In genomic region chr13:52414963-52415362, GRCh38 we compare ENCODE assay signal across 17 cellular contexts. TPM values are rescaled to one million over a fixed set of nuclear protein-coding genes. Genes with fewer than 3 reads are reported as not detected.
DNase-seq lines count a peak whose midpoint lies in the region; ATAC-seq and TF ChIP-seq lines count a peak whose summit lies in the region.
"Had no signal": no experiment of that assay in that cellular context is flagged by ENCODE, and none has a peak within 500 bp of the region (broad histone marks: within the 10 kb centered on the region; RNA-seq: fewer than 3 reads in every experiment).

No MANE protein-coding gene starts in this region.

- 96% methylated on average over 1 of the region's 1 CpG; no CpG with 5 or more reads in 1 of the 2 experiments for WGBS in endodermal cell (ENCODE audit: insufficient coverage in 1 of 2, insufficient read length in 1 of 2), 2 experiments

- no peak overlapping the region for H3K4me3 Mint-ChIP-seq in activated naive CD4-positive, alpha-beta T cell treated with anti-CD3 and anti-CD28 coated beads for 36 hours
- no peak overlapping the region for H3K4me3 Mint-ChIP-seq in type B pancreatic cell
- H3K4me3 Mint-ChIP-seq in endodermal cell, result no peak overlapping the region
- H3K4me3 Mint-ChIP-seq: dendritic cell treated with granulocyte-macrophage colony-stimulating factor and Interleukin-4, amounts not matched to agents 40 ng/mL and 50 ng/mL, for 4 days had no signal

- peaks cover 37% of the 10 kb centered on the region for H3K36me3 Mint-ChIP-seq in activated naive CD4-positive, alpha-beta T cell treated with anti-CD3 and anti-CD28 coated beads for 36 hours (ENCODE audit: low read depth)
- H3K36me3 Mint-ChIP-seq in type B pancreatic cell (peaks cover 41% of the 10 kb centered on the region), endodermal cell (ENCODE audit: low read depth) (peaks cover 58% of the 10 kb centered on the region)

- no peaks in the 10 kb centered on the region for H3K4me1 ChIP-seq in endodermal cell (ENCODE audit: control insufficient read depth, insufficient read depth, low read length)
- H3K4me1 ChIP-seq: left lung, transverse colon had no signal

- peak overlapping the region; percentile 46 for H3K27ac Mint-ChIP-seq in activated naive CD4-positive, alpha-beta T cell treated with anti-CD3 and anti-CD28 coated beads for 36 hours
- peak overlapping the region; percentile 68 for H3K27ac Mint-ChIP-seq in type B pancreatic cell
- no peak overlapping the region for H3K27ac Mint-ChIP-seq in endodermal cell
- H3K27ac Mint-ChIP-seq: dendritic cell treated with granulocyte-macrophage colony-stimulating factor and Interleukin-4, amounts not matched to agents 40 ng/mL and 50 ng/mL, for 4 days had no signal

- CTCF ChIA-PET in activated naive CD4-positive, alpha-beta T cell treated with anti-CD3 and anti-CD28 coated beads for 36 hours (lab: Charles Lee), result no interaction called here

- H3K27ac ChIP-seq in brain microvascular endothelial cell (peak overlapping the region; percentile 86), endodermal cell (ENCODE audit: low read depth, low read length) (no peak overlapping the region)
- H3K27ac ChIP-seq: left lung, SJCRH30, transverse colon had no signal

- H3K9me3 Mint-ChIP-seq in activated naive CD4-positive, alpha-beta T cell treated with anti-CD3 and anti-CD28 coated beads for 36 hours, result no peaks in the 10 kb centered on the region
- H3K9me3 Mint-ChIP-seq in type B pancreatic cell (no peaks in the 10 kb centered on the region), endodermal cell (no peaks in the 10 kb centered on the region)
- H3K9me3 Mint-ChIP-seq: activated naive CD4-positive, alpha-beta T cell treated with anti-CD3 and anti-CD28 coated beads, Interleukin-2, amount 50 U/mL, for 72 hours; dendritic cell treated with granulocyte-macrophage colony-stimulating factor and Interleukin-4, amounts not matched to agents 40 ng/mL and 50 ng/mL, for 4 days had no signal

- no peaks in the 10 kb centered on the region for H3K27me3 Mint-ChIP-seq in activated naive CD4-positive, alpha-beta T cell treated with anti-CD3 and anti-CD28 coated beads for 36 hours (ENCODE audit: low read depth)
- H3K27me3 Mint-ChIP-seq in type B pancreatic cell (no peaks in the 10 kb centered on the region), endodermal cell (ENCODE audit: insufficient read depth) (no peaks in the 10 kb centered on the region)
- H3K27me3 Mint-ChIP-seq: dendritic cell treated with granulocyte-macrophage colony-stimulating factor and Interleukin-4, amounts not matched to agents 40 ng/mL and 50 ng/mL, for 4 days had no signal

- DNase-seq in activated naive CD4-positive, alpha-beta T cell treated with anti-CD3 and anti-CD28 coated beads for 36 hours, result no peak
- no peak for DNase-seq in activated naive CD4-positive, alpha-beta T cell treated with anti-CD3 and anti-CD28 coated beads, Interleukin-2, amount 50 U/mL, for 16 hours
- DNase-seq in brain microvascular endothelial cell (peak; percentile 58), foreskin fibroblast (peak; percentile 51 to 72), type B pancreatic cell (ENCODE audit: extremely low spot score, unreplicated experiment) (no peak), endodermal cell (no peak)
- DNase-seq: activated CD8-positive, alpha-beta memory T cell treated with anti-CD3 and anti-CD28 coated beads for 24 hours; head of caudate nucleus; Kasumi-1; SJCRH30; stimulated activated CD4-positive, alpha-beta T cell treated with anti-CD3 and anti-CD28 coated beads, Interleukin-12 subunit alpha, Interleukin-12 subunit beta, amount 100 ng/mL, for 4 hours; transverse colon had no signal

- TF ChIP-seq CTCF in brain microvascular endothelial cell (IDR thresholded peaks at IDR 0.05; ENCODE audit: low read depth, low read length, missing control alignments), result no peak
- TF ChIP-seq CTCF in foreskin fibroblast (IDR thresholded peaks at IDR 0.05; ENCODE audit: low read depth, low read length), result no peak
- TF ChIP-seq CTCF in type B pancreatic cell (conservative IDR thresholded peaks at IDR 0.05), result no peak
- no peak for TF ChIP-seq CTCF in endodermal cell (conservative IDR thresholded peaks at IDR 0.05)

- no peaks in the 10 kb centered on the region for H3K9me3 ChIP-seq in endodermal cell (ENCODE audit: control insufficient read depth, low read length)
- H3K9me3 ChIP-seq: left lung, SJCRH30, transverse colon had no signal

- H3K36me3 ChIP-seq in brain microvascular endothelial cell (replicated peaks) (peaks cover 3% of the 10 kb centered on the region), endodermal cell (ENCODE audit: control insufficient read depth, insufficient read depth, low read length) (peaks cover 67% of the 10 kb centered on the region)

- H3K9ac ChIP-seq in endodermal cell (ENCODE audit: extremely low read depth, low read length, poor library complexity, severe bottlenecking), result no peak overlapping the region

- ATAC-seq in GM18909 (IDR thresholded peaks at IDR 0.05; ENCODE audit: poor library complexity, unreplicated experiment), result no peak
- ATAC-seq in GM18498 (IDR thresholded peaks at IDR 0.05; ENCODE audit: unreplicated experiment), result no peak
- ATAC-seq: activated naive CD4-positive, alpha-beta T cell treated with anti-CD3 and anti-CD28 coated beads, Interleukin-2, amount 50 U/mL, for 72 hours; left lung had no signal

- H3K27me3 ChIP-seq in brain microvascular endothelial cell (replicated peaks) (no peaks in the 10 kb centered on the region), endodermal cell (ENCODE audit: control insufficient read depth, insufficient read depth, low read length, poor library complexity, severe bottlenecking) (no peaks in the 10 kb centered on the region)
- H3K27me3 ChIP-seq: left lung, SJCRH30, transverse colon had no signal

- no peak overlapping the region for H3K4me3 ChIP-seq in brain microvascular endothelial cell (ENCODE audit: low read depth, low read length)
- H3K4me3 ChIP-seq in foreskin fibroblast (ENCODE audit: low read depth in 1 of 2, low read length in 2 of 2), result no peak overlapping the region
- H3K4me3 ChIP-seq in endodermal cell (ENCODE audit: low read length), result no peak overlapping the region
- H3K4me3 ChIP-seq: left lung, SJCRH30, transverse colon had no signal

- intact Hi-C loops in activated naive CD4-positive, alpha-beta T cell treated with anti-CD3 and anti-CD28 coated beads for 36 hours (cut with micrococcal nuclease), result no loop called here

- H3K4me1 Mint-ChIP-seq in activated naive CD4-positive, alpha-beta T cell treated with anti-CD3 and anti-CD28 coated beads for 36 hours (ENCODE audit: low read depth), result no peaks in the 10 kb centered on the region
- H3K4me1 Mint-ChIP-seq in type B pancreatic cell (ENCODE audit: unreplicated experiment) (peaks cover 7% of the 10 kb centered on the region), endodermal cell (no peaks in the 10 kb centered on the region)

- in situ Hi-C loops in brain microvascular endothelial cell (cut with HindIII; ENCODE audit: low pct_ligation_motif_present, low sequenced_read_pairs), result no loop called here

RNA-seq across cellular contexts. Expression of gene THSD1, which starts 9.0 kb away (rescaled TPM):
- under 1 TPM in 1 of 2 experiments, not detected in 1; 0.07 TPM for total RNA-seq in activated naive CD4-positive, alpha-beta T cell treated with anti-CD3 and anti-CD28 coated beads for 36 hours
- total RNA-seq in type B pancreatic cell (ENCODE audit: low replicate concordance), result 0.63 and 0.64 TPM in 2 replicates
- total RNA-seq in endodermal cell, result under 1 TPM; 0.48 to 0.73 TPM
- polyA plus RNA-seq in endodermal cell (2013, experiment 1 of 2), result 0.25 TPM
- polyA plus RNA-seq in endodermal cell (2013, experiment 2 of 2), result 0.25 TPM

RNA-seq across cellular contexts. Expression of gene VPS36, which starts 35.5 kb away (rescaled TPM):
- total RNA-seq in activated naive CD4-positive, alpha-beta T cell treated with anti-CD3 and anti-CD28 coated beads for 36 hours, result 10 to 100 TPM; 25.3 to 32.0 TPM
- total RNA-seq in type B pancreatic cell (ENCODE audit: low replicate concordance) (35.2 and 41.6 TPM in 2 replicates), endodermal cell (10 to 100 TPM; 44.8 to 77.4 TPM)
- polyA plus RNA-seq in endodermal cell (2013, experiment 1 of 2), result 28.1 TPM
- 27.0 TPM for polyA plus RNA-seq in endodermal cell (2013, experiment 2 of 2)

RNA-seq across cellular contexts. Expression of gene CKAP2, which starts 40.3 kb away (rescaled TPM):
- 10 to 100 TPM; 81.3 to 82.8 TPM for total RNA-seq in activated naive CD4-positive, alpha-beta T cell treated with anti-CD3 and anti-CD28 coated beads for 36 hours
- total RNA-seq in type B pancreatic cell (ENCODE audit: low replicate concordance) (25.2 and 67.4 TPM in 2 replicates), endodermal cell (10 to 100 TPM; 67.6 to 98.5 TPM)
- 111 TPM for polyA plus RNA-seq in endodermal cell (2013, experiment 1 of 2)
- 129 TPM for polyA plus RNA-seq in endodermal cell (2013, experiment 2 of 2)

Comparison
In these comparisons a context has a peak if more than half of its experiments do, and no peak if none do; other contexts are left out.
1. DNase-seq: peak in brain microvascular endothelial cell (single experiment) and foreskin fibroblast (2 of 2); none in activated naive CD4-positive, alpha-beta T cell treated with anti-CD3 and anti-CD28 coated beads for 36 hours (single experiment), activated naive CD4-positive, alpha-beta T cell treated with anti-CD3 and anti-CD28 coated beads, Interleukin-2, amount 50 U/mL, for 16 hours (single experiment), type B pancreatic cell (single experiment) and endodermal cell (single experiment).